In genomic region chr4:2489841-2490552, GRCh38 we compare ENCODE assay signal across 10 cellular contexts. TPM values are rescaled to one million over a fixed set of nuclear protein-coding genes. Genes with fewer than 3 reads are reported as not detected.
DNase-seq lines count a peak whose midpoint lies in the region; ATAC-seq and TF ChIP-seq lines count a peak whose summit lies in the region.
"Had no signal": no experiment of that assay in that cellular context is flagged by ENCODE, and none has a peak within 500 bp of the region (broad histone marks: within the 10 kb centered on the region; RNA-seq: fewer than 3 reads in every experiment).

No MANE protein-coding gene starts in this region.

- H3K9me3 Mint-ChIP-seq in activated CD4-positive, alpha-beta memory T cell treated with anti-CD3 and anti-CD28 coated beads for 36 hours, result no peaks in the 10 kb centered on the region
- H3K9me3 Mint-ChIP-seq in activated CD4-positive, alpha-beta memory T cell treated with anti-CD3 and anti-CD28 coated beads, Interleukin-2, amount 10 ng/mL, durations not matched to agents 7 days and 5 days, result no peaks in the 10 kb centered on the region
- H3K9me3 Mint-ChIP-seq in activated B cell treated with CpG ODN at 0.5 μM for 24 hours, result no peaks in the 10 kb centered on the region

- H3K9me3 ChIP-seq in skeletal muscle satellite cell (replicated peaks; ENCODE audit: low read length), result no peaks in the 10 kb centered on the region

- H3K27me3 Mint-ChIP-seq in activated CD4-positive, alpha-beta memory T cell treated with anti-CD3 and anti-CD28 coated beads for 36 hours, result no peaks in the 10 kb centered on the region
- no peaks in the 10 kb centered on the region for H3K27me3 Mint-ChIP-seq in activated CD4-positive, alpha-beta memory T cell treated with anti-CD3 and anti-CD28 coated beads, Interleukin-2, amount 10 ng/mL, durations not matched to agents 7 days and 5 days
- no peaks in the 10 kb centered on the region for H3K27me3 Mint-ChIP-seq in activated B cell treated with CpG ODN at 0.5 μM for 24 hours

- H3K9ac ChIP-seq in skeletal muscle satellite cell (ENCODE audit: low read depth, low read length), result no peak overlapping the region

- no peak for DNase-seq in activated CD4-positive, alpha-beta memory T cell treated with anti-CD3 and anti-CD28 coated beads for 36 hours
- no peak for DNase-seq in activated CD4-positive, alpha-beta memory T cell treated with anti-CD3 and anti-CD28 coated beads, Interleukin-2, amount 10 ng/mL, durations not matched to agents 7 days and 5 days
- DNase-seq in activated B cell treated with CpG ODN at 0.5 μM for 24 hours, result no peak
- DNase-seq in epithelial cell of prostate (ENCODE audit: low read depth, low spot score), result no peak
- DNase-seq in GM13977 (ENCODE audit: low spot score), result no peak
- DNase-seq in stimulated activated naive CD4-positive, alpha-beta T cell (lab: John Stamatoyannopoulos, UW), result no peak
- no peak for DNase-seq in medulla oblongata (ENCODE audit: extremely low spot score)
- DNase-seq: NCI-H1417 treated with DMSO at 0.1 percent for 48 hours; stimulated activated naive CD4-positive, alpha-beta T cell treated with Interleukin-2 at 50 U/mL for 16 hours had no signal

- peak overlapping the region; percentile 96 for H3K27ac ChIP-seq in epithelial cell of prostate

- CTCF ChIA-PET in activated CD4-positive, alpha-beta memory T cell treated with anti-CD3 and anti-CD28 coated beads for 36 hours (lab: Charles Lee), result interaction anchor here (0.6 kb wide), 1 partner anchor 234 kb away, joined by 4 read pairs; no protein-coding TSS in a partner anchor
- CTCF ChIA-PET in activated CD4-positive, alpha-beta memory T cell treated with anti-CD3 and anti-CD28 coated beads, Interleukin-2, amount 10 ng/mL, durations not matched to agents 7 days and 5 days (lab: Charles Lee), result no interaction called here
- CTCF ChIA-PET in activated B cell treated with CpG ODN at 0.5 μM for 24 hours (lab: Charles Lee), result no interaction called here

- no peaks in the 10 kb centered on the region for H3K27me3 ChIP-seq in skeletal muscle satellite cell (ENCODE audit: control insufficient read depth, insufficient read depth, low read length)

- H3K4me1 ChIP-seq in skeletal muscle satellite cell (ENCODE audit: control insufficient read depth, insufficient read depth, low read length), result peaks cover 38% of the 10 kb centered on the region

- intact Hi-C loops in activated CD4-positive, alpha-beta memory T cell treated with anti-CD3 and anti-CD28 coated beads for 36 hours (cut with micrococcal nuclease), result loop anchor here (1.0 kb wide), 1 partner anchor 21 kb away; the partner anchor contains the start of gene RNF4
- intact Hi-C loops in activated B cell treated with CpG ODN at 0.5 μM for 24 hours (cut with micrococcal nuclease), result loop anchor here (5.0 to 10.0 kb wide), 3 partner anchors 47 to 805 kb away; partner anchors contain the start of genes FAM193A and RGS12

- H3K27ac Mint-ChIP-seq in activated CD4-positive, alpha-beta memory T cell treated with anti-CD3 and anti-CD28 coated beads for 36 hours, result peak overlapping the region; percentile 76
- no peak overlapping the region for H3K27ac Mint-ChIP-seq in activated CD4-positive, alpha-beta memory T cell treated with anti-CD3 and anti-CD28 coated beads, Interleukin-2, amount 10 ng/mL, durations not matched to agents 7 days and 5 days
- peak overlapping the region; percentile 12 for H3K27ac Mint-ChIP-seq in activated B cell treated with CpG ODN at 0.5 μM for 24 hours

- H3K36me3 Mint-ChIP-seq in activated CD4-positive, alpha-beta memory T cell treated with anti-CD3 and anti-CD28 coated beads for 36 hours, result peaks cover 37% of the 10 kb centered on the region
- H3K36me3 Mint-ChIP-seq in activated CD4-positive, alpha-beta memory T cell treated with anti-CD3 and anti-CD28 coated beads, Interleukin-2, amount 10 ng/mL, durations not matched to agents 7 days and 5 days (ENCODE audit: low read depth), result peaks cover 61% of the 10 kb centered on the region
- peaks cover 39% of the 10 kb centered on the region for H3K36me3 Mint-ChIP-seq in activated B cell treated with CpG ODN at 0.5 μM for 24 hours (ENCODE audit: low read depth)

- ATAC-seq in activated B cell treated with CpG ODN at 0.5 μM for 24 hours (ENCODE audit: low read depth), result no peak

- peak overlapping the region; percentile 46 for H3K4me2 ChIP-seq in skeletal muscle satellite cell (ENCODE audit: low read length)

- TF ChIP-seq CTCF in activated B cell treated with CpG ODN at 0.5 μM for 24 hours (IDR thresholded peaks at IDR 0.05) (no peak), GM13977 (IDR thresholded peaks at IDR 0.05; ENCODE audit: extremely low read depth, insufficient read depth, missing control alignments) (no peak)

- H3K4me3 ChIP-seq in skeletal muscle satellite cell (ENCODE audit: low read length), result no peak overlapping the region

- peaks cover 34% of the 10 kb centered on the region for H3K36me3 ChIP-seq in skeletal muscle satellite cell (ENCODE audit: insufficient read depth, low read length)

- no peak overlapping the region for H3K4me3 Mint-ChIP-seq in activated CD4-positive, alpha-beta memory T cell treated with anti-CD3 and anti-CD28 coated beads for 36 hours
- no peak overlapping the region for H3K4me3 Mint-ChIP-seq in activated CD4-positive, alpha-beta memory T cell treated with anti-CD3 and anti-CD28 coated beads, Interleukin-2, amount 10 ng/mL, durations not matched to agents 7 days and 5 days
- no peak overlapping the region for H3K4me3 Mint-ChIP-seq in activated B cell treated with CpG ODN at 0.5 μM for 24 hours

- in situ Hi-C loops in GM13977 (cut with MboI; ENCODE audit: low pct_unique_long_range_greater_than_20kb, low sequenced_read_pairs, unreplicated experiment), result no loop called here

- POLR2A ChIA-PET in activated CD4-positive, alpha-beta memory T cell treated with anti-CD3 and anti-CD28 coated beads for 36 hours (lab: Charles Lee), result interaction anchor here (0.9 to 8.5 kb wide), 2 partner anchors 21 kb away, joined by 3 to 40 read pairs; partner anchors contain the start of gene RNF4
- POLR2A ChIA-PET in activated CD4-positive, alpha-beta memory T cell treated with anti-CD3 and anti-CD28 coated beads, Interleukin-2, amount 10 ng/mL, durations not matched to agents 7 days and 5 days (lab: Charles Lee), result interaction anchor here (1.3 to 6.6 kb wide), 2 partner anchors 13 to 21 kb away, joined by 3 to 33 read pairs; partner anchors contain the start of gene RNF4
- POLR2A ChIA-PET in activated B cell treated with CpG ODN at 0.5 μM for 24 hours (lab: Charles Lee), result interaction anchor here (2.1 kb wide), 1 partner anchor 22 kb away, joined by 6 read pairs; the partner anchor contains the start of gene RNF4

- peaks cover 63% of the 10 kb centered on the region for H3K4me1 Mint-ChIP-seq in activated CD4-positive, alpha-beta memory T cell treated with anti-CD3 and anti-CD28 coated beads for 36 hours (ENCODE audit: low read depth)
- peaks cover 53% of the 10 kb centered on the region for H3K4me1 Mint-ChIP-seq in activated CD4-positive, alpha-beta memory T cell treated with anti-CD3 and anti-CD28 coated beads, Interleukin-2, amount 10 ng/mL, durations not matched to agents 7 days and 5 days
- H3K4me1 Mint-ChIP-seq in activated B cell treated with CpG ODN at 0.5 μM for 24 hours, result peaks cover 70% of the 10 kb centered on the region

RNA-seq across cellular contexts. Expression of gene RNF4, which starts 21.1 kb away (rescaled TPM):
- total RNA-seq in activated CD4-positive, alpha-beta memory T cell treated with anti-CD3 and anti-CD28 coated beads for 36 hours, result 10 to 100 TPM; 84.6 to 90.3 TPM
- total RNA-seq in activated CD4-positive, alpha-beta memory T cell treated with anti-CD3 and anti-CD28 coated beads, Interleukin-2, amount 10 ng/mL, durations not matched to agents 7 days and 5 days, result 100 to 1,000 TPM; 106 to 113 TPM
- 93.5 and 93.6 TPM in 2 replicates for total RNA-seq in activated B cell treated with CpG ODN at 0.5 μM for 24 hours
- total RNA-seq in skeletal muscle satellite cell (2012; rRNA removed), result 64.7 and 67.4 TPM in 2 replicates

RNA-seq across cellular contexts. Expression of gene FAM193A, which starts 46.5 kb away (rescaled TPM):
- 10 to 100 TPM; 21.7 to 22.6 TPM for total RNA-seq in activated CD4-positive, alpha-beta memory T cell treated with anti-CD3 and anti-CD28 coated beads for 36 hours
- total RNA-seq in activated CD4-positive, alpha-beta memory T cell treated with anti-CD3 and anti-CD28 coated beads, Interleukin-2, amount 10 ng/mL, durations not matched to agents 7 days and 5 days, result 10 to 100 TPM; 27.4 to 27.9 TPM
- total RNA-seq in activated B cell treated with CpG ODN at 0.5 μM for 24 hours, result 40.0 and 42.8 TPM in 2 replicates
- total RNA-seq in skeletal muscle satellite cell (2012; rRNA removed), result 14.4 and 16.4 TPM in 2 replicates
